ENCODE assay signal across 8 cellular contexts in genomic region chr2:237072067-237072931, GRCh38. TPM values are rescaled to one million over a fixed set of nuclear protein-coding genes. Genes with fewer than 3 reads are reported as not detected.
DNase-seq lines count a peak whose midpoint lies in the region; ATAC-seq and TF ChIP-seq lines count a peak whose summit lies in the region.

No MANE protein-coding gene starts in this region.

- no peaks in the 10 kb centered on the region for H3K36me3 Mint-ChIP-seq in activated T-cell treated with anti-CD3 and anti-CD28 coated beads, Interleukin-2, amount 50 U/mL, for 4 hours (ENCODE audit: insufficient read depth)

- H3K27me3 ChIP-seq in OCI-LY1 (ENCODE audit: insufficient read depth, low read length) (no peaks in the 10 kb centered on the region), thyroid gland (no peaks in the 10 kb centered on the region)

- H3K36me3 ChIP-seq in OCI-LY1 (ENCODE audit: insufficient read depth, low read length) (no peaks in the 10 kb centered on the region), thyroid gland (no peaks in the 10 kb centered on the region)

- no peak overlapping the region for H2AFZ ChIP-seq in OCI-LY1 (ENCODE audit: low read length)

- H3K9me3 ChIP-seq in OCI-LY1 (ENCODE audit: low read length) (no peaks in the 10 kb centered on the region), thyroid gland (no peaks in the 10 kb centered on the region)

- ATAC-seq in GM19452 (IDR thresholded peaks at IDR 0.05; ENCODE audit: unreplicated experiment) = peak; percentile 70
- peak; percentile 48 to 53 for ATAC-seq in activated T-cell treated with anti-CD3 and anti-CD28 coated beads, Interleukin-2, amount 50 U/mL, for 4 hours
- no peak for ATAC-seq in omental fat pad (ENCODE audit: low FRiP score)
- ATAC-seq in GM19035 (IDR thresholded peaks at IDR 0.05; ENCODE audit: unreplicated experiment) = no peak

- H3K4me1 Mint-ChIP-seq in activated T-cell treated with anti-CD3 and anti-CD28 coated beads, Interleukin-2, amount 50 U/mL, for 4 hours (ENCODE audit: low read depth) = no peaks in the 10 kb centered on the region

- H3K4me1 ChIP-seq in OCI-LY1 (ENCODE audit: insufficient read depth, low read length, severe bottlenecking) (no peaks in the 10 kb centered on the region), thyroid gland (no peaks in the 10 kb centered on the region)

- no peaks in the 10 kb centered on the region for H3K9me3 Mint-ChIP-seq in activated T-cell treated with anti-CD3 and anti-CD28 coated beads, Interleukin-2, amount 50 U/mL, for 4 hours

- peak; percentile 70 for DNase-seq in Ammon's horn (ENCODE audit: low spot score)
- DNase-seq in activated T-cell treated with anti-CD3 and anti-CD28 coated beads, Interleukin-2, amount 50 U/mL, for 4 hours = peak; percentile 74
- peak; percentile 77 for DNase-seq in fibroblast of the aortic adventitia (ENCODE audit: low read depth)
- peak; percentile 98 for DNase-seq in omental fat pad (ENCODE audit: low spot score)
- peak; percentile 73 to 77 for DNase-seq in thyroid gland

- intact Hi-C loops in thyroid gland (cut with DNase I) = no loop called here

- TF ChIP-seq CTCF in OCI-LY1 (IDR thresholded peaks at IDR 0.05; ENCODE audit: low read length) (peak; percentile 95), fibroblast of the aortic adventitia (IDR thresholded peaks at IDR 0.05; ENCODE audit: insufficient read depth, low read length) (peak; percentile 96), omental fat pad (IDR thresholded peaks at IDR 0.05) (peak in 2 of 3 donors; percentile 86 to 89), thyroid gland (IDR thresholded peaks at IDR 0.05) (peak; percentile 88 to 99 (median 94))

- H3K9me2 ChIP-seq in OCI-LY1 (ENCODE audit: low read depth, low read length) = no peaks in the 10 kb centered on the region

- WGBS in thyroid gland, 2 donors = 78 to 79% methylated on average over 24 of the region's 24 CpGs

- no peaks in the 10 kb centered on the region for H3K27me3 Mint-ChIP-seq in activated T-cell treated with anti-CD3 and anti-CD28 coated beads, Interleukin-2, amount 50 U/mL, for 4 hours (ENCODE audit: low read depth)

- no peak overlapping the region for H3K9ac ChIP-seq in OCI-LY1 (ENCODE audit: low read length)

- H3K4me3 ChIP-seq in OCI-LY1 (ENCODE audit: low read depth, low read length, poor library complexity, severe bottlenecking) = no peak overlapping the region
- H3K4me3 ChIP-seq in fibroblast of the aortic adventitia (ENCODE audit: low read depth, low read length) = no peak overlapping the region
- no peak overlapping the region for H3K4me3 ChIP-seq in thyroid gland (replicated peaks in 1 of 3)

- no peaks in the 10 kb centered on the region for H3F3A ChIP-seq in OCI-LY1 (ENCODE audit: insufficient read depth, low read length)

- no peak overlapping the region for H3K4me2 ChIP-seq in OCI-LY1 (ENCODE audit: low read length)

- no peak for TF ChIP-seq POLR2A in thyroid gland (IDR thresholded peaks at IDR 0.05)

- no peaks in the 10 kb centered on the region for H3K79me2 ChIP-seq in OCI-LY1 (ENCODE audit: insufficient read depth, low read length)

- no peak overlapping the region for H3K27ac ChIP-seq in OCI-LY1 (ENCODE audit: low read depth, low read length, poor library complexity, severe bottlenecking)
- H3K27ac ChIP-seq in thyroid gland = no peak overlapping the region

- no peaks in the 10 kb centered on the region for H4K20me1 ChIP-seq in OCI-LY1 (ENCODE audit: insufficient read depth, low read length)

- H3K4me3 Mint-ChIP-seq in activated T-cell treated with anti-CD3 and anti-CD28 coated beads, Interleukin-2, amount 50 U/mL, for 4 hours = no peak overlapping the region

RNA-seq across cellular contexts. Expression of gene COPS8, which starts 13.4 kb away (rescaled TPM):
- 10 to 100 TPM; 52.7 to 64.4 (median 62.9) TPM for total RNA-seq in activated T-cell treated with anti-CD3 and anti-CD28 coated beads, Interleukin-2, amount 50 U/mL, for 4 hours
- total RNA-seq in fibroblast of the aortic adventitia (ENCODE audit: low replicate concordance) (31.0 and 123 TPM in 2 replicates), omental fat pad (100 to 1,000 TPM in 1 of 4 donors, 10 to 100 TPM in 3; 76.4 to 105 (median 90.5) TPM), thyroid gland (10 to 100 TPM; 57.1 to 84.5 (median 72.4) TPM)

Comparison
In these comparisons a context has a peak if more than half of its experiments do, and no peak if none do; other contexts are left out.
1. ATAC-seq: peak in GM19452 (single experiment) and activated T-cell treated with anti-CD3 and anti-CD28 coated beads, Interleukin-2, amount 50 U/mL, for 4 hours (2 of 2); none in omental fat pad (single experiment) and GM19035 (single experiment).
2. Peak in every context shown above with its lines, with median percentiles within 50 percentile points of each other: DNase-seq and CTCF ChIP-seq.